2 cellular contexts compared by ENCODE assay signal in the genomic region with DNA sequence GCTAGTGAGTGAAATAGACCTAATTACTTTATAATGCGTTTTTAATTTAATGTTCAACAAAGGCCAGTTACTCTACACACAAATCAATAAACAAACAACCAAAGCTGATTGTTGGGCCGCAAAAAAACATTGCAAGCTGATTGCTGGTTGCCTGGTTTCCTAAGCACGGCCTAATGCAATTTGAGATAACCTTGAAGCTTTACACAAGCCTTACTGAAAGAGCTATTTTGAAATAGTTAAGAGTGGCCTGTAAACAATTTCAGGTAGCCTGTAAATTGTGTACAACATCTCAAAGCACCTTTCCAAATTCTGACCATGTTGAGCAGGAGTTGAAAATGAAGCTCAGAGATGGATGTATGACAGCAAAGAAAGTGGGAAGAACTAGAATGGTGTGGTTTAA.
TF ChIP-seq lines count a peak whose summit lies in the region.

No MANE protein-coding gene starts in this region.

TF ChIP-seq in liver, 16 proteins besides CTCF, POLR2A, EP300 and RAD21:
- TF ChIP-seq, protein P1, sequence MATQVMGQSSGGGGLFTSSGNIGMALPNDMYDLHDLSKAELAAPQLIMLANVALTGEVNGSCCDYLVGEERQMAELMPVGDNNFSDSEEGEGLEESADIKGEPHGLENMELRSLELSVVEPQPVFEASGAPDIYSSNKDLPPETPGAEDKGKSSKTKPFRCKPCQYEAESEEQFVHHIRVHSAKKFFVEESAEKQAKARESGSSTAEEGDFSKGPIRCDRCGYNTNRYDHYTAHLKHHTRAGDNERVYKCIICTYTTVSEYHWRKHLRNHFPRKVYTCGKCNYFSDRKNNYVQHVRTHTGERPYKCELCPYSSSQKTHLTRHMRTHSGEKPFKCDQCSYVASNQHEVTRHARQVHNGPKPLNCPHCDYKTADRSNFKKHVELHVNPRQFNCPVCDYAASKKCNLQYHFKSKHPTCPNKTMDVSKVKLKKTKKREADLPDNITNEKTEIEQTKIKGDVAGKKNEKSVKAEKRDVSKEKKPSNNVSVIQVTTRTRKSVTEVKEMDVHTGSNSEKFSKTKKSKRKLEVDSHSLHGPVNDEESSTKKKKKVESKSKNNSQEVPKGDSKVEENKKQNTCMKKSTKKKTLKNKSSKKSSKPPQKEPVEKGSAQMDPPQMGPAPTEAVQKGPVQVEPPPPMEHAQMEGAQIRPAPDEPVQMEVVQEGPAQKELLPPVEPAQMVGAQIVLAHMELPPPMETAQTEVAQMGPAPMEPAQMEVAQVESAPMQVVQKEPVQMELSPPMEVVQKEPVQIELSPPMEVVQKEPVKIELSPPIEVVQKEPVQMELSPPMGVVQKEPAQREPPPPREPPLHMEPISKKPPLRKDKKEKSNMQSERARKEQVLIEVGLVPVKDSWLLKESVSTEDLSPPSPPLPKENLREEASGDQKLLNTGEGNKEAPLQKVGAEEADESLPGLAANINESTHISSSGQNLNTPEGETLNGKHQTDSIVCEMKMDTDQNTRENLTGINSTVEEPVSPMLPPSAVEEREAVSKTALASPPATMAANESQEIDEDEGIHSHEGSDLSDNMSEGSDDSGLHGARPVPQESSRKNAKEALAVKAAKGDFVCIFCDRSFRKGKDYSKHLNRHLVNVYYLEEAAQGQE (IDR thresholded peaks at IDR 0.05): no peak
- TF ChIP-seq, protein P2, sequence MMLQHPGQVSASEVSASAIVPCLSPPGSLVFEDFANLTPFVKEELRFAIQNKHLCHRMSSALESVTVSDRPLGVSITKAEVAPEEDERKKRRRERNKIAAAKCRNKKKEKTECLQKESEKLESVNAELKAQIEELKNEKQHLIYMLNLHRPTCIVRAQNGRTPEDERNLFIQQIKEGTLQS (IDR thresholded peaks at IDR 0.05): no peak
- peak in 1 of 2 donors; percentile 70 for TF ChIP-seq RXRA (IDR thresholded peaks at IDR 0.05)
- TF ChIP-seq, protein P3, sequence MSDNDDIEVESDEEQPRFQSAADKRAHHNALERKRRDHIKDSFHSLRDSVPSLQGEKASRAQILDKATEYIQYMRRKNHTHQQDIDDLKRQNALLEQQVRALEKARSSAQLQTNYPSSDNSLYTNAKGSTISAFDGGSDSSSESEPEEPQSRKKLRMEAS (IDR thresholded peaks at IDR 0.05): no peak
- TF ChIP-seq HNF4A (conservative IDR thresholded peaks at IDR 0.05): peak; percentile 41 to 52
- peak; percentile 31 for TF ChIP-seq SP1 (IDR thresholded peaks at IDR 0.05)
- peak in 1 of 2 donors; percentile 35 for TF ChIP-seq JUND (IDR thresholded peaks at IDR 0.05)

TF ChIP-seq in HepG2, 621 proteins besides CTCF, POLR2A, EP300 and RAD21:
- TF ChIP-seq BORCS8-MEF2B (CRISPR knock-in tag; IDR thresholded peaks at IDR 0.05) (no peak), RARG (CRISPR knock-in tag; IDR thresholded peaks at IDR 0.05; ENCODE audit: low read depth) (no peak), ZMYM2 (CRISPR knock-in tag; IDR thresholded peaks at IDR 0.05) (no peak), MBNL3 (CRISPR knock-in tag; conservative IDR thresholded peaks at IDR 0.05) (no peak), ZNF350 (CRISPR knock-in tag; IDR thresholded peaks at IDR 0.05; ENCODE audit: borderline replicate concordance, low read depth) (no peak), ZNF607 (CRISPR knock-in tag; IDR thresholded peaks at IDR 0.05; ENCODE audit: borderline replicate concordance) (no peak), ZNF292 (CRISPR knock-in tag; IDR thresholded peaks at IDR 0.05; ENCODE audit: borderline replicate concordance, low read depth) (no peak), TCF7 (IDR thresholded peaks at IDR 0.05; ENCODE audit: low read depth) (no peak), ZNF354B (CRISPR knock-in tag; IDR thresholded peaks at IDR 0.05) (no peak), YY1 (IDR thresholded peaks at IDR 0.05; ENCODE audit: insufficient read depth, insufficient replicate concordance, low read depth, low read length) (no peak), HNF4G (IDR thresholded peaks at IDR 0.05; ENCODE audit: borderline replicate concordance, low read depth, low read length) (no peak), HNF4G (CRISPR knock-in tag; IDR thresholded peaks at IDR 0.05; ENCODE audit: borderline replicate concordance, low read depth) (no peak), CBX2 (IDR thresholded peaks at IDR 0.05; ENCODE audit: low read depth, low read length) (no peak), CBX2 (CRISPR knock-in tag; IDR thresholded peaks at IDR 0.05; ENCODE audit: low read depth) (no peak)
- TF ChIP-seq, protein P4, sequence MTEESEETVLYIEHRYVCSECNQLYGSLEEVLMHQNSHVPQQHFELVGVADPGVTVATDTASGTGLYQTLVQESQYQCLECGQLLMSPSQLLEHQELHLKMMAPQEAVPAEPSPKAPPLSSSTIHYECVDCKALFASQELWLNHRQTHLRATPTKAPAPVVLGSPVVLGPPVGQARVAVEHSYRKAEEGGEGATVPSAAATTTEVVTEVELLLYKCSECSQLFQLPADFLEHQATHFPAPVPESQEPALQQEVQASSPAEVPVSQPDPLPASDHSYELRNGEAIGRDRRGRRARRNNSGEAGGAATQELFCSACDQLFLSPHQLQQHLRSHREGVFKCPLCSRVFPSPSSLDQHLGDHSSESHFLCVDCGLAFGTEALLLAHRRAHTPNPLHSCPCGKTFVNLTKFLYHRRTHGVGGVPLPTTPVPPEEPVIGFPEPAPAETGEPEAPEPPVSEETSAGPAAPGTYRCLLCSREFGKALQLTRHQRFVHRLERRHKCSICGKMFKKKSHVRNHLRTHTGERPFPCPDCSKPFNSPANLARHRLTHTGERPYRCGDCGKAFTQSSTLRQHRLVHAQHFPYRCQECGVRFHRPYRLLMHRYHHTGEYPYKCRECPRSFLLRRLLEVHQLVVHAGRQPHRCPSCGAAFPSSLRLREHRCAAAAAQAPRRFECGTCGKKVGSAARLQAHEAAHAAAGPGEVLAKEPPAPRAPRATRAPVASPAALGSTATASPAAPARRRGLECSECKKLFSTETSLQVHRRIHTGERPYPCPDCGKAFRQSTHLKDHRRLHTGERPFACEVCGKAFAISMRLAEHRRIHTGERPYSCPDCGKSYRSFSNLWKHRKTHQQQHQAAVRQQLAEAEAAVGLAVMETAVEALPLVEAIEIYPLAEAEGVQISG (CRISPR knock-in tag; IDR thresholded peaks at IDR 0.05): no peak
